1 cellular context compared by ENCODE assay signal in the genomic region with DNA sequence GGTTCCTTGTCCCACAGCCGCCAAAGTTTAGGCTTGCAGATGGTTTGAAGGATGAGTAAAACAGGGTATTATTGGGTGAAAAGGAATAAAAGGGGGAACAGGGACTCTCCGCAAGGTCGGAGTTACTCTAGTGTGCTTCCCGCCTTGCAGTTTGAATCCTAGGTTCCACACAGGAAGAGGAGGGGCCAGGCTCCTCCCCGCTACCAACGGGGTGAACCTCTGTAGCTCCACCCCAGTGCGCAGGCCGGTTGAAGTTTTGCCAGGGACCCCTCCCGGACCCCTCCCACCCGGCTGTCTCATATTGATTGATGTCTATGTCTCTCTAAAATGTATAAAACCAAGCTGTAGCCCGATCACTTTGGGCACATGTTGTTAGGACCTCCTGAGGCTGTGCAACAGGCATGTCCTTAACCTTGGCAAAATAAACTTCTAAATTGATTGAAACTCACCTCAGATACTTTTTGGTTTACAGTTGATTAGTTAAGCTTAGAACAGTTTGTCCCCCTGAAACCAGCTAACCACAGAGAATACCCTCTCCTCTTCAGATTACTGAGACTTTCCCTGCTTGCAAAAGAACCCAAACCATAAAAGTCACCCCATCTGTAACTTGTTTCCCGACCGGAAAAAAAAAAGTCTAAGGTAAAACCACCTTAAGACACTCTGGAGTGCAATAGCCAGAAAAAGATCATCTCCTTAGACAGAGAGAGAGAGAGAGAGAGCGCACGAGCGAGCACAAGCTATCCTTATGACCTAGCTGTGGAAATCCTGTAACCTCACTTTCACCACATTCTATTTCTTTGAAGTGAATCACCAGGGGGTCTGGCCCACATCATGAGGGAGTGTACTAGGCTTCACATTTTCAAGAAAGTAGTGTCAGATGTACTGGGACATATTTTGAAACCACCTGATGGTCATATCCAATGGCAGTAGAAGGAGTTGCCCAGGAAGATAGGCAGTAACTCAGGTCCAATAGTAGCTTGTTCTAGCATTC.
TF ChIP-seq lines count a peak whose summit lies in the region.

No MANE protein-coding gene starts in this region.

TF ChIP-seq in GM12878, 131 proteins besides CTCF, POLR2A, EP300 and RAD21 (continued from another document and continues in another):
- TF ChIP-seq CBFB (IDR thresholded peaks at IDR 0.05; ENCODE audit: low read depth) (peak; percentile 73; the same call in 1 of the 2 replicates), HCFC1 (IDR thresholded peaks at IDR 0.05; ENCODE audit: low read length) (no peak), ATF7 (IDR thresholded peaks at IDR 0.05; ENCODE audit: low read depth) (peak; percentile 10; the same call in 1 of the 2 replicates), TCF12 (IDR thresholded peaks at IDR 0.05; ENCODE audit: low read depth, low read length) (no peak), ZSCAN29 (IDR thresholded peaks at IDR 0.05) (no peak), ZNF207 (IDR thresholded peaks at IDR 0.05; ENCODE audit: borderline replicate concordance) (no peak), ZZZ3 (IDR thresholded peaks at IDR 0.05; ENCODE audit: control insufficient read depth, insufficient read length, low read depth) (peak; percentile 17), SRF (IDR thresholded peaks at IDR 0.05; ENCODE audit: low read depth in 2 of 2, low read length in 2 of 2) (no peak), HDAC2 (IDR thresholded peaks at IDR 0.05) (no peak), YY1 (IDR thresholded peaks at IDR 0.05; ENCODE audit: low read depth, low read length) (no peak), KAT2A (conservative IDR thresholded peaks at IDR 0.05; ENCODE audit: control insufficient read depth, low read depth, low read length) (no peak), CREM (IDR thresholded peaks at IDR 0.05; ENCODE audit: low read depth) (peak; percentile 18; the same call in 1 of the 2 replicates), EGR1 (IDR thresholded peaks at IDR 0.05; ENCODE audit: borderline replicate concordance in 1 of 2, low read depth in 2 of 2, low read length in 2 of 2) (no peak), BCL11A (IDR thresholded peaks at IDR 0.05; ENCODE audit: low read depth, low read length) (0 out of 2 replicates have a peak, but pooled peaks have one; percentile 42), SIN3A (IDR thresholded peaks at IDR 0.05; ENCODE audit: low read depth, low read length) (no peak), RELA (IDR thresholded peaks at IDR 0.05; ENCODE audit: borderline replicate concordance, partially characterized antibody) (no peak), NBN (IDR thresholded peaks at IDR 0.05) (no peak), BRCA1 (IDR thresholded peaks at IDR 0.05; ENCODE audit: low read depth, low read length) (no peak), RB1 (IDR thresholded peaks at IDR 0.05; ENCODE audit: borderline replicate concordance) (no peak), POLR2AphosphoS2 (IDR thresholded peaks at IDR 0.05; ENCODE audit: low read depth, low read length) (no peak), SREBF2 (IDR thresholded peaks at IDR 0.05; ENCODE audit: low read length) (no peak), RBBP5 (conservative IDR thresholded peaks at IDR 0.05) (no peak), PAX8 (IDR thresholded peaks at IDR 0.05) (no peak), ZNF622 (IDR thresholded peaks at IDR 0.05) (no peak), ASH2L (IDR thresholded peaks at IDR 0.05; ENCODE audit: borderline replicate concordance, low read depth) (no peak), CHD2 (IDR thresholded peaks at IDR 0.05; ENCODE audit: borderline replicate concordance, low read depth, low read length) (no peak), MTA3 (IDR thresholded peaks at IDR 0.05; ENCODE audit: borderline replicate concordance, low read length) (no peak), ZNF384 (IDR thresholded peaks at IDR 0.05; ENCODE audit: borderline replicate concordance, low read depth, low read length) (no peak), SMARCA5 (IDR thresholded peaks at IDR 0.05) (no peak)
- TF ChIP-seq, protein P1, sequence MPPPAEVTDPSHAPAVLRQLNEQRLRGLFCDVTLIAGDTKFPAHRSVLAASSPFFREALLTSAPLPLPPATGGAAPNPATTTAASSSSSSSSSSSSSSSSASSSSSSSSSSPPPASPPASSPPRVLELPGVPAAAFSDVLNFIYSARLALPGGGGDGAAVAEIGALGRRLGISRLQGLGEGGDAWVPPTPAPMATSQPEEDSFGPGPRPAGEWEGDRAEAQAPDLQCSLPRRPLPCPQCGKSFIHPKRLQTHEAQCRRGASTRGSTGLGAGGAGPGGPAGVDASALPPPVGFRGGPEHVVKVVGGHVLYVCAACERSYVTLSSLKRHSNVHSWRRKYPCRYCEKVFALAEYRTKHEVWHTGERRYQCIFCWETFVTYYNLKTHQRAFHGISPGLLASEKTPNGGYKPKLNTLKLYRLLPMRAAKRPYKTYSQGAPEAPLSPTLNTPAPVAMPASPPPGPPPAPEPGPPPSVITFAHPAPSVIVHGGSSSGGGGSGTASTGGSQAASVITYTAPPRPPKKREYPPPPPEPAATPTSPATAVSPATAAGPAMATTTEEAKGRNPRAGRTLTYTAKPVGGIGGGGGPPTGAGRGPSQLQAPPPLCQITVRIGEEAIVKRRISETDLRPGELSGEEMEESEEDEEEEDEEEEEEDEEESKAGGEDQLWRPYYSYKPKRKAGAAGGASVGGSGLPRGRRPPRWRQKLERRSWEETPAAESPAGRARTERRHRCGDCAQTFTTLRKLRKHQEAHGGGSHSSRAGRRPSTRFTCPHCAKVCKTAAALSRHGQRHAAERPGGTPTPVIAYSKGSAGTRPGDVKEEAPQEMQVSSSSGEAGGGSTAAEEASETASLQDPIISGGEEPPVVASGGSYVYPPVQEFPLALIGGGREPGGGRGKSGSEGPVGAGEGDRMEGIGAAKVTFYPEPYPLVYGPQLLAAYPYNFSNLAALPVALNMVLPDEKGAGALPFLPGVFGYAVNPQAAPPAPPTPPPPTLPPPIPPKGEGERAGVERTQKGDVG (CRISPR knock-in tag; IDR thresholded peaks at IDR 0.05), result no peak
- TF ChIP-seq, protein P2, sequence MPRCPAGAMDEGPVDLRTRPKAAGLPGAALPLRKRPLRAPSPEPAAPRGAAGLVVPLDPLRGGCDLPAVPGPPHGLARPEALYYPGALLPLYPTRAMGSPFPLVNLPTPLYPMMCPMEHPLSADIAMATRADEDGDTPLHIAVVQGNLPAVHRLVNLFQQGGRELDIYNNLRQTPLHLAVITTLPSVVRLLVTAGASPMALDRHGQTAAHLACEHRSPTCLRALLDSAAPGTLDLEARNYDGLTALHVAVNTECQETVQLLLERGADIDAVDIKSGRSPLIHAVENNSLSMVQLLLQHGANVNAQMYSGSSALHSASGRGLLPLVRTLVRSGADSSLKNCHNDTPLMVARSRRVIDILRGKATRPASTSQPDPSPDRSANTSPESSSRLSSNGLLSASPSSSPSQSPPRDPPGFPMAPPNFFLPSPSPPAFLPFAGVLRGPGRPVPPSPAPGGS (IDR thresholded peaks at IDR 0.05; ENCODE audit: borderline replicate concordance, insufficient read depth, low read depth, low read length, poor library complexity, severe bottlenecking), result no peak
- TF ChIP-seq, protein P3, sequence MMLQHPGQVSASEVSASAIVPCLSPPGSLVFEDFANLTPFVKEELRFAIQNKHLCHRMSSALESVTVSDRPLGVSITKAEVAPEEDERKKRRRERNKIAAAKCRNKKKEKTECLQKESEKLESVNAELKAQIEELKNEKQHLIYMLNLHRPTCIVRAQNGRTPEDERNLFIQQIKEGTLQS (IDR thresholded peaks at IDR 0.05; ENCODE audit: borderline replicate concordance, extremely low read depth, low read depth, low read length), result no peak
- TF ChIP-seq, protein P4, sequence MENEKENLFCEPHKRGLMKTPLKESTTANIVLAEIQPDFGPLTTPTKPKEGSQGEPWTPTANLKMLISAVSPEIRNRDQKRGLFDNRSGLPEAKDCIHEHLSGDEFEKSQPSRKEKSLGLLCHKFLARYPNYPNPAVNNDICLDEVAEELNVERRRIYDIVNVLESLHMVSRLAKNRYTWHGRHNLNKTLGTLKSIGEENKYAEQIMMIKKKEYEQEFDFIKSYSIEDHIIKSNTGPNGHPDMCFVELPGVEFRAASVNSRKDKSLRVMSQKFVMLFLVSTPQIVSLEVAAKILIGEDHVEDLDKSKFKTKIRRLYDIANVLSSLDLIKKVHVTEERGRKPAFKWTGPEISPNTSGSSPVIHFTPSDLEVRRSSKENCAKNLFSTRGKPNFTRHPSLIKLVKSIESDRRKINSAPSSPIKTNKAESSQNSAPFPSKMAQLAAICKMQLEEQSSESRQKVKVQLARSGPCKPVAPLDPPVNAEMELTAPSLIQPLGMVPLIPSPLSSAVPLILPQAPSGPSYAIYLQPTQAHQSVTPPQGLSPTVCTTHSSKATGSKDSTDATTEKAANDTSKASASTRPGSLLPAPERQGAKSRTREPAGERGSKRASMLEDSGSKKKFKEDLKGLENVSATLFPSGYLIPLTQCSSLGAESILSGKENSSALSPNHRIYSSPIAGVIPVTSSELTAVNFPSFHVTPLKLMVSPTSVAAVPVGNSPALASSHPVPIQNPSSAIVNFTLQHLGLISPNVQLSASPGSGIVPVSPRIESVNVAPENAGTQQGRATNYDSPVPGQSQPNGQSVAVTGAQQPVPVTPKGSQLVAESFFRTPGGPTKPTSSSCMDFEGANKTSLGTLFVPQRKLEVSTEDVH (IDR thresholded peaks at IDR 0.05; ENCODE audit: low read depth, partially characterized antibody), result no peak
- TF ChIP-seq, protein P5, sequence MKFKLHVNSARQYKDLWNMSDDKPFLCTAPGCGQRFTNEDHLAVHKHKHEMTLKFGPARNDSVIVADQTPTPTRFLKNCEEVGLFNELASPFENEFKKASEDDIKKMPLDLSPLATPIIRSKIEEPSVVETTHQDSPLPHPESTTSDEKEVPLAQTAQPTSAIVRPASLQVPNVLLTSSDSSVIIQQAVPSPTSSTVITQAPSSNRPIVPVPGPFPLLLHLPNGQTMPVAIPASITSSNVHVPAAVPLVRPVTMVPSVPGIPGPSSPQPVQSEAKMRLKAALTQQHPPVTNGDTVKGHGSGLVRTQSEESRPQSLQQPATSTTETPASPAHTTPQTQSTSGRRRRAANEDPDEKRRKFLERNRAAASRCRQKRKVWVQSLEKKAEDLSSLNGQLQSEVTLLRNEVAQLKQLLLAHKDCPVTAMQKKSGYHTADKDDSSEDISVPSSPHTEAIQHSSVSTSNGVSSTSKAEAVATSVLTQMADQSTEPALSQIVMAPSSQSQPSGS (IDR thresholded peaks at IDR 0.05; ENCODE audit: low read length), result peak; percentile 58
- TF ChIP-seq, protein P6, sequence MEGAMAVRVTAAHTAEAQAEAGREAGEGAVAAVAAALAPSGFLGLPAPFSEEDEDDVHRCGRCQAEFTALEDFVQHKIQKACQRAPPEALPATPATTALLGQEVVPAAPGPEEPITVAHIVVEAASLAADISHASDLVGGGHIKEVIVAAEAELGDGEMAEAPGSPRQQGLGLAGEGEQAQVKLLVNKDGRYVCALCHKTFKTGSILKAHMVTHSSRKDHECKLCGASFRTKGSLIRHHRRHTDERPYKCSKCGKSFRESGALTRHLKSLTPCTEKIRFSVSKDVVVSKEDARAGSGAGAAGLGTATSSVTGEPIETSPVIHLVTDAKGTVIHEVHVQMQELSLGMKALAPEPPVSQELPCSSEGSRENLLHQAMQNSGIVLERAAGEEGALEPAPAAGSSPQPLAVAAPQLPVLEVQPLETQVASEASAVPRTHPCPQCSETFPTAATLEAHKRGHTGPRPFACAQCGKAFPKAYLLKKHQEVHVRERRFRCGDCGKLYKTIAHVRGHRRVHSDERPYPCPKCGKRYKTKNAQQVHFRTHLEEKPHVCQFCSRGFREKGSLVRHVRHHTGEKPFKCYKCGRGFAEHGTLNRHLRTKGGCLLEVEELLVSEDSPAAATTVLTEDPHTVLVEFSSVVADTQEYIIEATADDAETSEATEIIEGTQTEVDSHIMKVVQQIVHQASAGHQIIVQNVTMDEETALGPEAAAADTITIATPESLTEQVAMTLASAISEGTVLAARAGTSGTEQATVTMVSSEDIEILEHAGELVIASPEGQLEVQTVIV (IDR thresholded peaks at IDR 0.05; ENCODE audit: borderline replicate concordance, partially characterized antibody), result no peak
- TF ChIP-seq, protein P7, sequence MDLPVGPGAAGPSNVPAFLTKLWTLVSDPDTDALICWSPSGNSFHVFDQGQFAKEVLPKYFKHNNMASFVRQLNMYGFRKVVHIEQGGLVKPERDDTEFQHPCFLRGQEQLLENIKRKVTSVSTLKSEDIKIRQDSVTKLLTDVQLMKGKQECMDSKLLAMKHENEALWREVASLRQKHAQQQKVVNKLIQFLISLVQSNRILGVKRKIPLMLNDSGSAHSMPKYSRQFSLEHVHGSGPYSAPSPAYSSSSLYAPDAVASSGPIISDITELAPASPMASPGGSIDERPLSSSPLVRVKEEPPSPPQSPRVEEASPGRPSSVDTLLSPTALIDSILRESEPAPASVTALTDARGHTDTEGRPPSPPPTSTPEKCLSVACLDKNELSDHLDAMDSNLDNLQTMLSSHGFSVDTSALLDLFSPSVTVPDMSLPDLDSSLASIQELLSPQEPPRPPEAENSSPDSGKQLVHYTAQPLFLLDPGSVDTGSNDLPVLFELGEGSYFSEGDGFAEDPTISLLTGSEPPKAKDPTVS (IDR thresholded peaks at IDR 0.05; ENCODE audit: low read depth, low read length), result no peak
- TF ChIP-seq, protein P8, sequence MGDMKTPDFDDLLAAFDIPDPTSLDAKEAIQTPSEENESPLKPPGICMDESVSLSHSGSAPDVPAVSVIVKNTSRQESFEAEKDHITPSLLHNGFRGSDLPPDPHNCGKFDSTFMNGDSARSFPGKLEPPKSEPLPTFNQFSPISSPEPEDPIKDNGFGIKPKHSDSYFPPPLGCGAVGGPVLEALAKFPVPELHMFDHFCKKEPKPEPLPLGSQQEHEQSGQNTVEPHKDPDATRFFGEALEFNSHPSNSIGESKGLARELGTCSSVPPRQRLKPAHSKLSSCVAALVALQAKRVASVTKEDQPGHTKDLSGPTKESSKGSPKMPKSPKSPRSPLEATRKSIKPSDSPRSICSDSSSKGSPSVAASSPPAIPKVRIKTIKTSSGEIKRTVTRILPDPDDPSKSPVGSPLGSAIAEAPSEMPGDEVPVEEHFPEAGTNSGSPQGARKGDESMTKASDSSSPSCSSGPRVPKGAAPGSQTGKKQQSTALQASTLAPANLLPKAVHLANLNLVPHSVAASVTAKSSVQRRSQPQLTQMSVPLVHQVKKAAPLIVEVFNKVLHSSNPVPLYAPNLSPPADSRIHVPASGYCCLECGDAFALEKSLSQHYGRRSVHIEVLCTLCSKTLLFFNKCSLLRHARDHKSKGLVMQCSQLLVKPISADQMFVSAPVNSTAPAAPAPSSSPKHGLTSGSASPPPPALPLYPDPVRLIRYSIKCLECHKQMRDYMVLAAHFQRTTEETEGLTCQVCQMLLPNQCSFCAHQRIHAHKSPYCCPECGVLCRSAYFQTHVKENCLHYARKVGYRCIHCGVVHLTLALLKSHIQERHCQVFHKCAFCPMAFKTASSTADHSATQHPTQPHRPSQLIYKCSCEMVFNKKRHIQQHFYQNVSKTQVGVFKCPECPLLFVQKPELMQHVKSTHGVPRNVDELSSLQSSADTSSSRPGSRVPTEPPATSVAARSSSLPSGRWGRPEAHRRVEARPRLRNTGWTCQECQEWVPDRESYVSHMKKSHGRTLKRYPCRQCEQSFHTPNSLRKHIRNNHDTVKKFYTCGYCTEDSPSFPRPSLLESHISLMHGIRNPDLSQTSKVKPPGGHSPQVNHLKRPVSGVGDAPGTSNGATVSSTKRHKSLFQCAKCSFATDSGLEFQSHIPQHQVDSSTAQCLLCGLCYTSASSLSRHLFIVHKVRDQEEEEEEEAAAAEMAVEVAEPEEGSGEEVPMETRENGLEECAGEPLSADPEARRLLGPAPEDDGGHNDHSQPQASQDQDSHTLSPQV (IDR thresholded peaks at IDR 0.05), result no peak
